Comparison of ENCODE assay signal across 8 cellular contexts in genomic region chr15:92820233-92821021, GRCh38.
DNase-seq lines count a peak whose midpoint lies in the region; ATAC-seq, FAIRE-seq and TF ChIP-seq lines count a peak whose summit lies in the region.

No MANE protein-coding gene starts in this region.

- H3K27ac ChIP-seq in HUES6 (ENCODE audit: low read depth, low read length) (peak overlapping the region; percentile 89), endothelial cell of umbilical vein (ENCODE audit: insufficient read depth, low read depth, low read length) (peak overlapping the region; percentile 64)

- TF ChIP-seq CTCF in endothelial cell of umbilical vein (IDR thresholded peaks at IDR 0.05; ENCODE audit: extremely low read depth in 1 of 2, insufficient read depth in 1 of 2, low read depth in 1 of 2, low read length in 2 of 2) = no peak

- H3K9ac ChIP-seq in HUES6 (ENCODE audit: low read length) (peak overlapping the region; percentile 91), NT2/D1 (ENCODE audit: insufficient read length, low read depth) (peak overlapping the region; percentile 68), endothelial cell of umbilical vein (replicated peaks; ENCODE audit: extremely low read depth, insufficient read depth, low read length) (peak overlapping the region; percentile 83)

- FAIRE-seq in endothelial cell of umbilical vein (lab: Jason Lieb, UNC) = peak; percentile 93

- peak; percentile 80 for ATAC-seq in GM21515 (IDR thresholded peaks at IDR 0.05; ENCODE audit: unreplicated experiment)

- no peaks in the 10 kb centered on the region for H3K79me2 ChIP-seq in endothelial cell of umbilical vein (ENCODE audit: control insufficient read depth, insufficient read depth, low read length)

- peak overlapping the region; percentile 100 for H2AFZ ChIP-seq in endothelial cell of umbilical vein (ENCODE audit: low read depth, low read length)

- no peaks in the 10 kb centered on the region for H3K9me1 ChIP-seq in endothelial cell of umbilical vein (replicated peaks; ENCODE audit: control insufficient read depth, extremely low read depth, insufficient read depth, low read length)

- H3K27me3 ChIP-seq in HUES6 (ENCODE audit: control insufficient read depth, insufficient read depth, low read length) (no peaks in the 10 kb centered on the region), NT2/D1 (ENCODE audit: insufficient read depth, insufficient read length) (no peaks in the 10 kb centered on the region), endothelial cell of umbilical vein (ENCODE audit: control insufficient read depth in 2 of 2, insufficient read depth in 2 of 2, low read length in 2 of 2) (peaks cover 0 to 2% of the 10 kb centered on the region in 2 experiments)

- dilution Hi-C loops in endothelial cell of umbilical vein (cut with MboI; ENCODE audit: extremely low pct_ligation_motif_present, low sequenced_read_pairs) = loop anchor here (25.0 kb wide), 1 partner anchor 92 kb away; the partner anchor contains the start of gene CHD2

- BruUV-seq in endothelial cell of umbilical vein (replicated peaks; lab: Mats Ljungman, UMichigan) = TSS peak; percentile 97

- peak; percentile 95 for DNase-seq in DMS 273 (lab: John Stamatoyannopoulos, UW; ENCODE audit: unreplicated experiment)
- peak; percentile 94 for DNase-seq in NT2/D1 (ENCODE audit: low read depth, low spot score)
- DNase-seq in activated CD8-positive, alpha-beta memory T cell treated with anti-CD3 and anti-CD28 coated beads, Interleukin-2, amount 50 U/mL, for 4 hours = peak; percentile 85
- DNase-seq in endothelial cell of umbilical vein (ENCODE audit: low read depth, low spot score) = peak; percentile 94
- peak; percentile 93 for DNase-seq in middle frontal gyrus (ENCODE audit: extremely low spot score, low spot score)
- DNase-seq in stimulated activated CD8-positive, alpha-beta memory T cell treated with anti-CD3 and anti-CD28 coated beads, Interleukin-2, amount 100 ng/mL, for 1 hour (ENCODE audit: low read depth in 2 of 2) = peak; percentile 68 to 76

- POLR2A ChIA-PET in endothelial cell of umbilical vein (lab: Charles Lee) = no interaction called here

- intact Hi-C loops in endothelial cell of umbilical vein (cut with micrococcal nuclease) = loop anchor here (1.0 kb wide), 4 partner anchors 11 to 84 kb away; no protein-coding TSS in a partner anchor

- TF ChIP-seq POLR2A in endothelial cell of umbilical vein (IDR thresholded peaks at IDR 0.05; ENCODE audit: low read depth, low read length) = peak; percentile 79

- no peaks in the 10 kb centered on the region for H3K36me3 ChIP-seq in HUES6 (ENCODE audit: control insufficient read depth, insufficient read depth, low read length)
- no peaks in the 10 kb centered on the region for H3K36me3 ChIP-seq in NT2/D1 (ENCODE audit: insufficient read depth, insufficient read length, low read length)
- H3K36me3 ChIP-seq in endothelial cell of umbilical vein (ENCODE audit: control insufficient read depth in 2 of 2, extremely low read depth in 1 of 2, insufficient read depth in 2 of 2, low read length in 2 of 2) = no peaks in the 10 kb centered on the region

- CTCF ChIA-PET in endothelial cell of umbilical vein (lab: Charles Lee) = interaction anchor here (0.8 to 2.0 kb wide), 5 partner anchors 9 to 97 kb away, joined by 3 to 7 read pairs (median 4); partner anchors contain the start of gene CHD2

- peaks cover 69% of the 10 kb centered on the region for H3K4me1 ChIP-seq in HUES6 (ENCODE audit: control insufficient read depth, insufficient read depth, low read length)
- H3K4me1 ChIP-seq in NT2/D1 (ENCODE audit: insufficient read depth, insufficient read length) = peaks cover 5% of the 10 kb centered on the region
- peaks cover 9% of the 10 kb centered on the region for H3K4me1 ChIP-seq in endothelial cell of umbilical vein (ENCODE audit: control insufficient read depth, extremely low read depth, insufficient read depth, low read length)

- H3K4me3 ChIP-seq in HUES6 (ENCODE audit: low read depth, low read length) = peak overlapping the region; percentile 51
- H3K4me3 ChIP-seq in NT2/D1 (ENCODE audit: insufficient read length, low read depth) = peak overlapping the region; percentile 8
- peak overlapping the region; percentile 15 to 62 (median 19) for H3K4me3 ChIP-seq in endothelial cell of umbilical vein (replicated peaks in 1 of 3; ENCODE audit: insufficient read depth in 1 of 3, low read depth in 1 of 3, low read length in 3 of 3)

- H3K9me3 ChIP-seq in HUES6 (ENCODE audit: control insufficient read depth, insufficient read depth, low read depth, low read length) = no peaks in the 10 kb centered on the region
- H3K9me3 ChIP-seq in NT2/D1 (ENCODE audit: insufficient read depth, low read length) = no peaks in the 10 kb centered on the region
- no peaks in the 10 kb centered on the region for H3K9me3 ChIP-seq in endothelial cell of umbilical vein (replicated peaks; ENCODE audit: control insufficient read depth, insufficient read depth, low read length)

- H3K4me2 ChIP-seq in endothelial cell of umbilical vein (ENCODE audit: insufficient read depth, low read length) = peak overlapping the region; percentile 88

- H4K20me1 ChIP-seq in endothelial cell of umbilical vein (replicated peaks; ENCODE audit: control insufficient read depth, extremely low read depth, insufficient read depth, low read length) = no peaks in the 10 kb centered on the region

TF ChIP-seq in endothelial cell of umbilical vein, 7 proteins besides CTCF, POLR2A, EP300 and RAD21:
- TF ChIP-seq POLR2AphosphoS5 (IDR thresholded peaks at IDR 0.05; ENCODE audit: insufficient read depth, low read depth, low read length) (peak; percentile 65), EZH2 (IDR thresholded peaks at IDR 0.05; ENCODE audit: borderline replicate concordance, low read depth, low read length, severe bottlenecking) (no peak)
- TF ChIP-seq, protein P1, sequence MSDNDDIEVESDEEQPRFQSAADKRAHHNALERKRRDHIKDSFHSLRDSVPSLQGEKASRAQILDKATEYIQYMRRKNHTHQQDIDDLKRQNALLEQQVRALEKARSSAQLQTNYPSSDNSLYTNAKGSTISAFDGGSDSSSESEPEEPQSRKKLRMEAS (IDR thresholded peaks at IDR 0.05; ENCODE audit: insufficient read depth, insufficient read length) = no peak

Comparison
In these comparisons a context has a peak if more than half of its experiments do, and no peak if none do; other contexts are left out.
1. Peak in every context shown above with its lines: DNase-seq, ATAC-seq, H3K4me3 ChIP-seq and H3K27ac ChIP-seq.